Comparison of ENCODE assay signal across 11 cellular contexts in the genomic region with DNA sequence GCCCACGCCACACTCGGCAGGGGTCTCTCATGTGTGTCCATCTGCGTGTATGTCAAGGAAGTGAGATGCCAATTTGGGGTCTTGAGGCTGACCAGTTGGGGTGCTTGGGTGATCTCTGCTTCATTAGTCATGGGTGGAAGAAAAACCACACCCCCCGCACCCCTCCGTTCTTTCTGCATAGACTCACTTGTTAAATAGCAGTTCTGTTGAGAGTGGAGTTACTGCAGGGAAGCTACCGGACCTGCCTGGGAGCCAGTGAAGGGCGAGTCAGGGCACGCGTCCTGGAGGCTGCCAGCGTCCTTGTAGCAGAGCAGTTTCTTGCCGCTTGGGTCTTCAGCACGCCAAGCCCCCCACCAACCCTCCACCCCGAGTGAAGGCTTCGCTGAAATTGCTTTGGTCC. TPM values are rescaled to one million over a fixed set of nuclear protein-coding genes. Genes with fewer than 3 reads are reported as not detected.
A peak's percentile ranks its signal among the peaks of the same experiment; 100 is the strongest.
DNase-seq lines count a peak whose midpoint lies in the region; ATAC-seq and TF ChIP-seq lines count a peak whose summit lies in the region.
"Had no signal": no experiment of that assay in that cellular context is flagged by ENCODE, and none has a peak within 500 bp of the region (broad histone marks: within the 10 kb centered on the region; RNA-seq: fewer than 3 reads in every experiment).

No MANE protein-coding gene starts in this region.

- no peak for TF ChIP-seq POLR2A in gastrocnemius medialis (IDR thresholded peaks at IDR 0.05)

- peaks cover 32% of the 10 kb centered on the region for H3K36me3 Mint-ChIP-seq in Calu3 (ENCODE audit: insufficient read depth, unreplicated experiment)

- H3K9me3 Mint-ChIP-seq in Calu3 (ENCODE audit: low read depth, unreplicated experiment): no peaks in the 10 kb centered on the region

- H3K9me3 ChIP-seq in OCI-LY7 (ENCODE audit: low read length) (no peaks in the 10 kb centered on the region), gastrocnemius medialis (no peaks in the 10 kb centered on the region)
- H3K9me3 ChIP-seq: colonic mucosa had no signal

- intact Hi-C loops in Calu3 (cut with micrococcal nuclease; ENCODE audit: unreplicated experiment) (loop anchor here (10.0 kb wide), 1 partner anchor 272 kb away; no protein-coding TSS in a partner anchor), OCI-LY7 (cut with micrococcal nuclease; ENCODE audit: unreplicated experiment) (loop anchor here (1.0 kb wide), 1 partner anchor 280 kb away; no protein-coding TSS in a partner anchor), gastrocnemius medialis (cut with DNase I; ENCODE audit: low total_unique reads) (loop anchor here (5.0 kb wide), 1 partner anchor 734 kb away; a partner anchor contains a TSS)

- H3K4me3 ChIP-seq in OCI-LY7 (ENCODE audit: low read depth, low read length, poor library complexity, severe bottlenecking): peak overlapping the region; percentile 42
- no peak overlapping the region for H3K4me3 ChIP-seq in gastrocnemius medialis
- H3K4me3 ChIP-seq: colonic mucosa had no signal

- H3K4me1 Mint-ChIP-seq in Calu3 (ENCODE audit: low read depth, unreplicated experiment): peaks cover 80% of the 10 kb centered on the region

- no peak for DNase-seq in Calu3
- no peak for DNase-seq in OCI-LY7 (ENCODE audit: low spot score)
- peak in 1 of 2 donors; percentile 59 for DNase-seq in gastrocnemius medialis
- no peak for DNase-seq in NCI-H774 (lab: John Stamatoyannopoulos, UW)
- no peak for DNase-seq in SHP77 (lab: John Stamatoyannopoulos, UW)
- DNase-seq: activated gamma-delta T cell treated with Interleukin-2 at 50 U/mL for 16 hours, colonic mucosa, foreskin melanocyte had no signal

- BruUV-seq in Calu3 (replicated peaks; lab: Mats Ljungman, UMichigan) (no TSS peak), OCI-LY7 (replicated peaks; lab: Mats Ljungman, UMichigan) (no TSS peak)

- peak overlapping the region; percentile 80 for H3K4me2 ChIP-seq in OCI-LY7 (ENCODE audit: low read length)

- no peak overlapping the region for H2AFZ ChIP-seq in OCI-LY7 (ENCODE audit: low read length)

- H4K20me1 ChIP-seq in OCI-LY7 (ENCODE audit: insufficient read depth, low read length): no peaks in the 10 kb centered on the region

- peak overlapping the region; percentile 21 for H3K27ac Mint-ChIP-seq in Calu3 (ENCODE audit: unreplicated experiment)

- H3K79me2 ChIP-seq in OCI-LY7 (ENCODE audit: insufficient read depth, low read depth, low read length): peaks cover 47% of the 10 kb centered on the region

- H3K9me2 ChIP-seq in OCI-LY7 (ENCODE audit: insufficient read depth, low read length): no peaks in the 10 kb centered on the region

- CTCF ChIA-PET in Calu3 (lab: Charles Lee): interaction anchor here (0.9 kb wide), 1 partner anchor 9 kb away, joined by 3 read pairs; no protein-coding TSS in a partner anchor
- CTCF ChIA-PET in OCI-LY7 (lab: Charles Lee; ENCODE audit: unreplicated experiment): no interaction called here

- in situ Hi-C loops in gastrocnemius medialis (cut with MboI; ENCODE audit: low sequenced_read_pairs in 4 of 4): no loop called here

- no peaks in the 10 kb centered on the region for H3K27me3 ChIP-seq in gastrocnemius medialis
- H3K27me3 ChIP-seq: colonic mucosa had no signal

- POLR2A ChIA-PET in OCI-LY7 (lab: Charles Lee): interaction anchor here (1.1 kb wide), 3 partner anchors 9 to 37 kb away, joined by 3 to 7 read pairs (median 3); no protein-coding TSS in a partner anchor

- H3K36me3 ChIP-seq in OCI-LY7 (ENCODE audit: insufficient read depth, low read length): peaks cover 54% of the 10 kb centered on the region
- H3K36me3 ChIP-seq in gastrocnemius medialis: peaks cover 0 to 22% of the 10 kb centered on the region in 2 donors

- TF ChIP-seq CTCF in Calu3 (IDR thresholded peaks at IDR 0.05; ENCODE audit: unreplicated experiment) (no peak), OCI-LY7 (conservative IDR thresholded peaks at IDR 0.05; ENCODE audit: low read length) (no peak), gastrocnemius medialis (IDR thresholded peaks at IDR 0.05 in 4 of 5, conservative IDR thresholded peaks at IDR 0.05 in 1 of 5) (no peak)

- peak overlapping the region; percentile 98 for H3K27ac ChIP-seq in OCI-LY7 (ENCODE audit: low read depth, low read length, poor library complexity, severe bottlenecking)
- peak overlapping the region; percentile 91 to 99 (median 97) for H3K27ac ChIP-seq in gastrocnemius medialis
- H3K27ac ChIP-seq: colonic mucosa had no signal

- ATAC-seq in esophagus mucosa (peak; percentile 64), gastrocnemius medialis (no peak), GM18867 (IDR thresholded peaks at IDR 0.05; ENCODE audit: unreplicated experiment) (no peak)
- no peak for ATAC-seq in activated CD4-positive, CD25-positive, alpha-beta regulatory T cell treated with anti-CD3 and anti-CD28 coated beads, Interleukin-2, amount 50 U/mL, for 24 hours

- H3K4me1 ChIP-seq in OCI-LY7 (ENCODE audit: insufficient read depth, low read length, poor library complexity, severe bottlenecking) (peaks cover 99% of the 10 kb centered on the region), gastrocnemius medialis (peaks cover 97% of the 10 kb centered on the region in 2 donors)

- no peak overlapping the region for H3K4me3 Mint-ChIP-seq in Calu3 (ENCODE audit: low read depth, unreplicated experiment)

- no peaks in the 10 kb centered on the region for H3K27me3 Mint-ChIP-seq in Calu3 (ENCODE audit: unreplicated experiment)

RNA-seq across cellular contexts. Expression of a gene that starts 8.5 kb away (rescaled TPM):
- 26.0 and 31.3 TPM in 2 replicates for total RNA-seq in Calu3 (2022)
- 28.3 and 31.8 TPM in 2 replicates for total RNA-seq in OCI-LY7 (2014; rRNA removed; shearing (Covaris generic))
- 27.8 and 31.6 TPM in 2 replicates for total RNA-seq in OCI-LY7 (2022)
- total RNA-seq in esophagus mucosa: 19.1 TPM
- 10 to 100 TPM; 22.5 to 94.5 (median 78.1) TPM for total RNA-seq in gastrocnemius medialis
